In genomic region chr17:12320286-12320685, GRCh38 we compare ENCODE assay signal across 1 cellular context.
TF ChIP-seq lines count a peak whose summit lies in the region.

No MANE protein-coding gene starts in this region.

TF ChIP-seq in GM23338, 12 proteins besides CTCF, POLR2A, EP300 and RAD21 (continued from another document):
- TF ChIP-seq, protein P1, sequence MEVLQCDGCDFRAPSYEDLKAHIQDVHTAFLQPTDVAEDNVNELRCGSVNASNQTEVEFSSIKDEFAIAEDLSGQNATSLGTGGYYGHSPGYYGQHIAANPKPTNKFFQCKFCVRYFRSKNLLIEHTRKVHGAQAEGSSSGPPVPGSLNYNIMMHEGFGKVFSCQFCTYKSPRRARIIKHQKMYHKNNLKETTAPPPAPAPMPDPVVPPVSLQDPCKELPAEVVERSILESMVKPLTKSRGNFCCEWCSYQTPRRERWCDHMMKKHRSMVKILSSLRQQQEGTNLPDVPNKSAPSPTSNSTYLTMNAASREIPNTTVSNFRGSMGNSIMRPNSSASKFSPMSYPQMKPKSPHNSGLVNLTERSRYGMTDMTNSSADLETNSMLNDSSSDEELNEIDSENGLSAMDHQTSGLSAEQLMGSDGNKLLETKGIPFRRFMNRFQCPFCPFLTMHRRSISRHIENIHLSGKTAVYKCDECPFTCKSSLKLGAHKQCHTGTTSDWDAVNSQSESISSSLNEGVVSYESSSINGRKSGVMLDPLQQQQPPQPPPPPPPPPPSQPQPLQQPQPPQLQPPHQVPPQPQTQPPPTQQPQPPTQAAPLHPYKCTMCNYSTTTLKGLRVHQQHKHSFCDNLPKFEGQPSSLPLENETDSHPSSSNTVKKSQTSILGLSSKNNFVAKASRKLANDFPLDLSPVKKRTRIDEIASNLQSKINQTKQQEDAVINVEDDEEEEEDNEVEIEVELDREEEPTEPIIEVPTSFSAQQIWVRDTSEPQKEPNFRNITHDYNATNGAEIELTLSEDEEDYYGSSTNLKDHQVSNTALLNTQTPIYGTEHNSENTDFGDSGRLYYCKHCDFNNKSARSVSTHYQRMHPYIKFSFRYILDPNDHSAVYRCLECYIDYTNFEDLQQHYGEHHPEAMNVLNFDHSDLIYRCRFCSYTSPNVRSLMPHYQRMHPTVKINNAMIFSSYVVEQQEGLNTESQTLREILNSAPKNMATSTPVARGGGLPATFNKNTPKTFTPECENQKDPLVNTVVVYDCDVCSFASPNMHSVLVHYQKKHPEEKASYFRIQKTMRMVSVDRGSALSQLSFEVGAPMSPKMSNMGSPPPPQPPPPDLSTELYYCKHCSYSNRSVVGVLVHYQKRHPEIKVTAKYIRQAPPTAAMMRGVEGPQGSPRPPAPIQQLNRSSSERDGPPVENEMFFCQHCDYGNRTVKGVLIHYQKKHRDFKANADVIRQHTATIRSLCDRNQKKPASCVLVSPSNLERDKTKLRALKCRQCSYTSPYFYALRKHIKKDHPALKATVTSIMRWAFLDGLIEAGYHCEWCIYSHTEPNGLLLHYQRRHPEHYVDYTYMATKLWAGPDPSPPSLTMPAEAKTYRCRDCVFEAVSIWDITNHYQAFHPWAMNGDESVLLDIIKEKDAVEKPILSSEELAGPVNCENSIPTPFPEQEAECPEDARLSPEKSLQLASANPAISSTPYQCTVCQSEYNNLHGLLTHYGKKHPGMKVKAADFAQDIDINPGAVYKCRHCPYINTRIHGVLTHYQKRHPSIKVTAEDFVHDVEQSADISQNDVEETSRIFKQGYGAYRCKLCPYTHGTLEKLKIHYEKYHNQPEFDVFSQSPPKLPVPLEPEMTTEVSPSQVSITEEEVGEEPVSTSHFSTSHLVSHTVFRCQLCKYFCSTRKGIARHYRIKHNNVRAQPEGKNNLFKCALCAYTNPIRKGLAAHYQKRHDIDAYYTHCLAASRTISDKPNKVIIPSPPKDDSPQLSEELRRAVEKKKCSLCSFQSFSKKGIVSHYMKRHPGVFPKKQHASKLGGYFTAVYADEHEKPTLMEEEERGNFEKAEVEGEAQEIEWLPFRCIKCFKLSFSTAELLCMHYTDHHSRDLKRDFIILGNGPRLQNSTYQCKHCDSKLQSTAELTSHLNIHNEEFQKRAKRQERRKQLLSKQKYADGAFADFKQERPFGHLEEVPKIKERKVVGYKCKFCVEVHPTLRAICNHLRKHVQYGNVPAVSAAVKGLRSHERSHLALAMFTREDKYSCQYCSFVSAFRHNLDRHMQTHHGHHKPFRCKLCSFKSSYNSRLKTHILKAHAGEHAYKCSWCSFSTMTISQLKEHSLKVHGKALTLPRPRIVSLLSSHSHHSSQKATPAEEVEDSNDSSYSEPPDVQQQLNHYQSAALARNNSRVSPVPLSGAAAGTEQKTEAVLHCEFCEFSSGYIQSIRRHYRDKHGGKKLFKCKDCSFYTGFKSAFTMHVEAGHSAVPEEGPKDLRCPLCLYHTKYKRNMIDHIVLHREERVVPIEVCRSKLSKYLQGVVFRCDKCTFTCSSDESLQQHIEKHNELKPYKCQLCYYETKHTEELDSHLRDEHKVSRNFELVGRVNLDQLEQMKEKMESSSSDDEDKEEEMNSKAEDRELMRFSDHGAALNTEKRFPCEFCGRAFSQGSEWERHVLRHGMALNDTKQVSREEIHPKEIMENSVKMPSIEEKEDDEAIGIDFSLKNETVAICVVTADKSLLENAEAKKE (CRISPR knock-in tag; IDR thresholded peaks at IDR 0.05), result no peak
- TF ChIP-seq STAT1 (IDR thresholded peaks at IDR 0.05; ENCODE audit: unreplicated experiment) (no peak), ZNF331 (CRISPR knock-in tag; IDR thresholded peaks at IDR 0.05; ENCODE audit: low read depth) (no peak), ZNF114 (CRISPR knock-in tag; IDR thresholded peaks at IDR 0.05) (no peak), EZH2 (IDR thresholded peaks at IDR 0.05; ENCODE audit: low read depth, unreplicated experiment) (no peak), REST (IDR thresholded peaks at IDR 0.05; ENCODE audit: unreplicated experiment) (no peak), CREB1 (CRISPR knock-in tag; IDR thresholded peaks at IDR 0.05; ENCODE audit: low read depth) (no peak)
